14 cellular contexts compared by ENCODE assay signal in the genomic region with DNA sequence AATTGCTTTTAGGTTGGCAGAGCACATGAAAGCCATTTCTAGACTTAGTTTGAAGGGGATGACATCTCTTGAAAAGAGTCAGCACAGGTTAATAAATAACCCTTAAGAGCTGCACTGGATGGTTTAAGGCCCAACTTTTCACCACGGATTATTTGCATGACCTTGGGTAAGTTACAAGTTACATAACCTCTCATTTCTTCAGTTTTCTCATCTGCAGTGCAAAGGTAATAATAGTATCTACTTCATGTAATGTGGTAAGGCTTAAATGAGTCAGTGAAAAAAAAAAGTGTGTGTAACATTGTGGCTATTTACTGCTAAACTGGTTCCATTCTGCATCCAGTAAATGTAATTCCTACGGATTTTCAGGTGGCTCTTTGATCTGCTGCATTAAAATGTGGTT.
DNase-seq lines count a peak whose midpoint lies in the region; ATAC-seq and TF ChIP-seq lines count a peak whose summit lies in the region.
"Had no signal": no experiment of that assay in that cellular context is flagged by ENCODE, and none has a peak within 500 bp of the region (broad histone marks: within the 10 kb centered on the region; RNA-seq: fewer than 3 reads in every experiment).

No MANE protein-coding gene starts in this region.

- H3K9me3 Mint-ChIP-seq in activated T-helper 2 cell treated with anti-CD3 and anti-CD28 coated beads, Interferon-gamma antibody, Interleukin-2, Interleukin-4, amounts not matched to agents 10 μg/mL and 5 μg/mL and 100 μg/mL, durations not matched to agents 14 hours and 24 hours and 36 hours = peaks cover 8% of the 10 kb centered on the region
- H3K9me3 Mint-ChIP-seq: CD8-positive, alpha-beta T cell; neural crest cell had no signal

- H3K4me3 Mint-ChIP-seq in activated T-helper 2 cell treated with anti-CD3 and anti-CD28 coated beads, Interferon-gamma antibody, Interleukin-2, Interleukin-4, amounts not matched to agents 10 μg/mL and 5 μg/mL and 100 μg/mL, durations not matched to agents 14 hours and 24 hours and 36 hours (ENCODE audit: low read depth) = no peak overlapping the region
- H3K4me3 Mint-ChIP-seq: CD8-positive, alpha-beta T cell; neural crest cell had no signal

- no peaks in the 10 kb centered on the region for H3K36me3 ChIP-seq in psoas muscle (ENCODE audit: insufficient read depth in 1 of 2, low read depth in 1 of 2)
- no peaks in the 10 kb centered on the region for H3K36me3 ChIP-seq in uterus
- H3K36me3 ChIP-seq: heart left ventricle had no signal

- H3K4me1 Mint-ChIP-seq in activated T-helper 2 cell treated with anti-CD3 and anti-CD28 coated beads, Interferon-gamma antibody, Interleukin-2, Interleukin-4, amounts not matched to agents 10 μg/mL and 5 μg/mL and 100 μg/mL, durations not matched to agents 14 hours and 24 hours and 36 hours (ENCODE audit: low read depth) = no peaks in the 10 kb centered on the region
- H3K4me1 Mint-ChIP-seq: neural crest cell had no signal

- H3K27me3 Mint-ChIP-seq in activated T-helper 2 cell treated with anti-CD3 and anti-CD28 coated beads, Interferon-gamma antibody, Interleukin-2, Interleukin-4, amounts not matched to agents 10 μg/mL and 5 μg/mL and 100 μg/mL, durations not matched to agents 14 hours and 24 hours and 36 hours (ENCODE audit: low read depth) = no peaks in the 10 kb centered on the region

- intact Hi-C loops in psoas muscle (cut with DNase I) = no loop called here
- intact Hi-C loops in uterus (cut with DNase I; ENCODE audit: low total_unique reads) = no loop called here
- intact Hi-C loops in activated T-helper 2 cell treated with anti-CD3 and anti-CD28 coated beads, Interferon-gamma antibody, Interleukin-2, Interleukin-4, amounts not matched to agents 10 μg/mL and 5 μg/mL and 100 μg/mL, durations not matched to agents 14 hours and 24 hours and 36 hours (cut with micrococcal nuclease) = no loop called here

- H3K4me1 ChIP-seq in psoas muscle (no peaks in the 10 kb centered on the region), uterus (no peaks in the 10 kb centered on the region)

- H3K27ac Mint-ChIP-seq in activated T-helper 2 cell treated with anti-CD3 and anti-CD28 coated beads, Interferon-gamma antibody, Interleukin-2, Interleukin-4, amounts not matched to agents 10 μg/mL and 5 μg/mL and 100 μg/mL, durations not matched to agents 14 hours and 24 hours and 36 hours = no peak overlapping the region
- H3K27ac Mint-ChIP-seq: CD8-positive, alpha-beta T cell had no signal

- 38 to 49% (median 48%) methylated on average over 2 of the region's 2 CpGs for WGBS in psoas muscle, 3 donors

- H3K9me3 ChIP-seq in psoas muscle (no peaks in the 10 kb centered on the region), uterus (no peaks in the 10 kb centered on the region)
- H3K9me3 ChIP-seq: heart left ventricle had no signal

- peak; percentile 77 for DNase-seq in kidney tubule cell (ENCODE audit: low spot score)
- no peak for DNase-seq in psoas muscle
- no peak for DNase-seq in hippocampal formation (lab: John Stamatoyannopoulos, UW)
- DNase-seq in uterus = no peak
- no peak for DNase-seq in activated T-helper 2 cell treated with anti-CD3 and anti-CD28 coated beads, Interferon-gamma antibody, Interleukin-2, Interleukin-4, amounts not matched to agents 10 μg/mL and 5 μg/mL and 100 μg/mL, durations not matched to agents 14 hours and 24 hours and 36 hours (ENCODE audit: low spot score)
- DNase-seq: CD8-positive, alpha-beta T cell; heart left ventricle; Karpas-422; NCI-H82; T-helper 2 cell had no signal

- no peak overlapping the region for H3K27ac ChIP-seq in psoas muscle
- H3K27ac ChIP-seq in uterus = no peak overlapping the region
- H3K27ac ChIP-seq: heart left ventricle had no signal

- H3K4me3 ChIP-seq in psoas muscle (no peak overlapping the region), uterus (no peak overlapping the region)
- H3K4me3 ChIP-seq: heart left ventricle had no signal

- H3K36me3 Mint-ChIP-seq in activated T-helper 2 cell treated with anti-CD3 and anti-CD28 coated beads, Interferon-gamma antibody, Interleukin-2, Interleukin-4, amounts not matched to agents 10 μg/mL and 5 μg/mL and 100 μg/mL, durations not matched to agents 14 hours and 24 hours and 36 hours (ENCODE audit: low read depth) = no peaks in the 10 kb centered on the region
- H3K36me3 Mint-ChIP-seq: CD8-positive, alpha-beta T cell had no signal

- ATAC-seq in GM18868 (IDR thresholded peaks at IDR 0.05; ENCODE audit: unreplicated experiment) (peak; percentile 59), GM21737 (IDR thresholded peaks at IDR 0.05; ENCODE audit: unreplicated experiment) (peak; percentile 98), HG03342 (IDR thresholded peaks at IDR 0.05; ENCODE audit: unreplicated experiment) (peak; percentile 98), psoas muscle (no peak)
- ATAC-seq: CD8-positive, alpha-beta T cell; heart left ventricle had no signal

- TF ChIP-seq CTCF in psoas muscle (IDR thresholded peaks at IDR 0.05) (no peak), uterus (IDR thresholded peaks at IDR 0.05) (no peak)

- no peaks in the 10 kb centered on the region for H3K27me3 ChIP-seq in psoas muscle (ENCODE audit: insufficient read depth in 3 of 3, low read length in 2 of 3)
- no peaks in the 10 kb centered on the region for H3K27me3 ChIP-seq in uterus
- H3K27me3 ChIP-seq: heart left ventricle had no signal

- TF ChIP-seq POLR2A in uterus (IDR thresholded peaks at IDR 0.05) = no peak

Comparison
In these comparisons a context has a peak if more than half of its experiments do, and no peak if none do; other contexts are left out.
1. ATAC-seq: peak in GM18868 (single experiment), GM21737 (single experiment) and HG03342 (single experiment); none in psoas muscle (0 of 4).